12 cellular contexts compared by ENCODE assay signal in genomic region chr1:22208265-22208972, GRCh38.
DNase-seq lines count a peak whose midpoint lies in the region; ATAC-seq, FAIRE-seq and TF ChIP-seq lines count a peak whose summit lies in the region.
"Had no signal": no experiment of that assay in that cellular context is flagged by ENCODE, and none has a peak within 500 bp of the region (broad histone marks: within the 10 kb centered on the region; RNA-seq: fewer than 3 reads in every experiment).

No MANE protein-coding gene starts in this region.

- H3K4me3 Mint-ChIP-seq in naive thymus-derived CD4-positive, alpha-beta T cell = no peak overlapping the region
- no peak overlapping the region for H3K4me3 Mint-ChIP-seq in effector memory CD8-positive, alpha-beta T cell
- H3K4me3 Mint-ChIP-seq: CD4-positive, alpha-beta T cell; natural killer cell treated with Interleukin-12 subunit alpha and Interleukin-12 subunit beta and Interleukin-15 and Interleukin-18, amount 100 ng/mL, for 72 hours had no signal

- intact Hi-C loops in naive thymus-derived CD4-positive, alpha-beta T cell (cut with micrococcal nuclease) = no loop called here

- H2AFZ ChIP-seq in trophoblast cell (ENCODE audit: insufficient read depth, low read length, poor library complexity) = no peak overlapping the region

- DNase-seq in NCI-H69 (lab: John Stamatoyannopoulos, UW) (peak; percentile 27), epithelial cell of proximal tubule (ENCODE audit: low read depth) (no peak), trophoblast cell (no peak), HTR-8/SVneo (ENCODE audit: insufficient read length, low spot score) (no peak)
- no peak for DNase-seq in naive thymus-derived CD4-positive, alpha-beta T cell
- DNase-seq in effector memory CD8-positive, alpha-beta T cell = no peak
- DNase-seq: activated CD4-positive, CD25-positive, alpha-beta regulatory T cell; CD4-positive, alpha-beta T cell; dermis blood vessel endothelial cell had no signal

- H2BK5ac ChIP-seq in trophoblast cell (ENCODE audit: low read depth, low read length, poor library complexity) = no peak overlapping the region

- no peak overlapping the region for H2AK5ac ChIP-seq in trophoblast cell (ENCODE audit: low read length)

- H3K36me3 Mint-ChIP-seq in naive thymus-derived CD4-positive, alpha-beta T cell = no peaks in the 10 kb centered on the region
- peaks cover 5% of the 10 kb centered on the region for H3K36me3 Mint-ChIP-seq in effector memory CD8-positive, alpha-beta T cell (ENCODE audit: insufficient read depth)
- H3K36me3 Mint-ChIP-seq: natural killer cell treated with Interleukin-12 subunit alpha and Interleukin-12 subunit beta and Interleukin-15 and Interleukin-18, amount 100 ng/mL, for 72 hours had no signal

- peak overlapping the region; percentile 10 for H2BK120ac ChIP-seq in trophoblast cell (ENCODE audit: insufficient read depth, low read length, poor library complexity)

- no peak overlapping the region for H4K12ac ChIP-seq in trophoblast cell (ENCODE audit: low read depth, low read length)

- CTCF ChIA-PET in naive thymus-derived CD4-positive, alpha-beta T cell (lab: Charles Lee) = no interaction called here

- no peak for ATAC-seq in naive thymus-derived CD4-positive, alpha-beta T cell
- ATAC-seq in effector memory CD8-positive, alpha-beta T cell (replicated peaks) = no peak
- ATAC-seq: natural killer cell treated with Interleukin-12 subunit alpha and Interleukin-12 subunit beta and Interleukin-15 and Interleukin-18, amount 100 ng/mL, for 72 hours had no signal

- no peak for FAIRE-seq in HTR-8/SVneo (lab: Jason Lieb, UNC)

- H3K9me3 Mint-ChIP-seq in naive thymus-derived CD4-positive, alpha-beta T cell = peaks cover 0 to 2% (median 0%) of the 10 kb centered on the region in 11 donors
- H3K9me3 Mint-ChIP-seq in effector memory CD8-positive, alpha-beta T cell = no peaks in the 10 kb centered on the region
- H3K9me3 Mint-ChIP-seq: CD4-positive, alpha-beta T cell; natural killer cell treated with Interleukin-12 subunit alpha and Interleukin-12 subunit beta and Interleukin-15 and Interleukin-18, amount 100 ng/mL, for 72 hours had no signal

- no peaks in the 10 kb centered on the region for H3K36me3 ChIP-seq in trophoblast cell (ENCODE audit: control insufficient read depth in 1 of 2, insufficient read depth in 2 of 2, low read length in 2 of 2)
- H3K36me3 ChIP-seq in naive thymus-derived CD4-positive, alpha-beta T cell (ENCODE audit: control insufficient read depth in 2 of 3, insufficient read depth in 3 of 3, low read length in 3 of 3) = no peaks in the 10 kb centered on the region

- POLR2A ChIA-PET in naive thymus-derived CD4-positive, alpha-beta T cell (lab: Charles Lee) = no interaction called here

- no peak overlapping the region for H3K4me3 ChIP-seq in epithelial cell of proximal tubule (ENCODE audit: low read depth, low read length)
- H3K4me3 ChIP-seq in trophoblast cell (ENCODE audit: low read depth, low read length) = no peak overlapping the region
- no peak overlapping the region for H3K4me3 ChIP-seq in naive thymus-derived CD4-positive, alpha-beta T cell (ENCODE audit: low read length)
- H3K4me3 ChIP-seq: smooth muscle cell had no signal

- peak overlapping the region; percentile 34 for H2BK12ac ChIP-seq in trophoblast cell (ENCODE audit: low read length)

- no peak overlapping the region for H3K18ac ChIP-seq in trophoblast cell (ENCODE audit: low read length)

- no peak overlapping the region for H3K4ac ChIP-seq in trophoblast cell (ENCODE audit: low read depth, low read length)

- H3K4me2 ChIP-seq in trophoblast cell (ENCODE audit: low read length) = no peak overlapping the region
- H3K4me2 ChIP-seq: smooth muscle cell had no signal

- no peaks in the 10 kb centered on the region for H3K79me2 ChIP-seq in trophoblast cell (ENCODE audit: control insufficient read depth, insufficient read depth, low read length, poor library complexity)

- H4K91ac ChIP-seq in trophoblast cell (ENCODE audit: low read depth, low read length) = peak overlapping the region; percentile 11

- no peaks in the 10 kb centered on the region for H3K27me3 ChIP-seq in trophoblast cell (ENCODE audit: insufficient read depth, low read length)
- H3K27me3 ChIP-seq in naive thymus-derived CD4-positive, alpha-beta T cell (ENCODE audit: control insufficient read depth in 2 of 2, insufficient read depth in 2 of 2, low read length in 2 of 2) = peaks cover 0 to 3% of the 10 kb centered on the region in 2 donors

- H4K8ac ChIP-seq in trophoblast cell (ENCODE audit: low read depth, low read length) = no peak overlapping the region

- peaks cover 4% of the 10 kb centered on the region for H3K79me1 ChIP-seq in trophoblast cell (ENCODE audit: low read length)

- TF ChIP-seq CTCF in GM12873 (IDR thresholded peaks at IDR 0.05; ENCODE audit: insufficient read depth, low read depth, low read length, missing control alignments) (peak; percentile 35), epithelial cell of proximal tubule (conservative IDR thresholded peaks at IDR 0.05; ENCODE audit: low read depth, low read length) (peak; percentile 32)

- H3K27ac Mint-ChIP-seq in naive thymus-derived CD4-positive, alpha-beta T cell = no peak overlapping the region
- H3K27ac Mint-ChIP-seq in effector memory CD8-positive, alpha-beta T cell = no peak overlapping the region
- H3K27ac Mint-ChIP-seq: CD4-positive, alpha-beta T cell; natural killer cell treated with Interleukin-12 subunit alpha and Interleukin-12 subunit beta and Interleukin-15 and Interleukin-18, amount 100 ng/mL, for 72 hours had no signal

- H3K4me1 ChIP-seq in trophoblast cell (ENCODE audit: control insufficient read depth in 1 of 2, insufficient read depth in 2 of 2, low read length in 2 of 2) = peaks cover 10 to 13% of the 10 kb centered on the region in 2 experiments
- H3K4me1 ChIP-seq in naive thymus-derived CD4-positive, alpha-beta T cell (ENCODE audit: control insufficient read depth in 2 of 2, insufficient read depth in 2 of 2, low read length in 2 of 2) = no peaks in the 10 kb centered on the region

- H3K4me1 Mint-ChIP-seq in naive thymus-derived CD4-positive, alpha-beta T cell = no peaks in the 10 kb centered on the region
- H3K4me1 Mint-ChIP-seq in effector memory CD8-positive, alpha-beta T cell (ENCODE audit: low read depth in 2 of 2) = no peaks in the 10 kb centered on the region

- H3K14ac ChIP-seq in trophoblast cell (ENCODE audit: low read length) = no peak overlapping the region

- H3K27ac ChIP-seq in trophoblast cell (ENCODE audit: low read depth, low read length) = no peak overlapping the region
- H3K27ac ChIP-seq in naive thymus-derived CD4-positive, alpha-beta T cell (ENCODE audit: low read depth, low read length) = no peak overlapping the region

- no CpG with 5 or more reads among the region's 21 CpGs for WGBS in trophoblast cell (ENCODE audit: extremely low coverage, insufficient coverage, insufficient read length)

- peaks cover 60 to 82% (median 76%) of the 10 kb centered on the region in 5 donors for H3K27me3 Mint-ChIP-seq in naive thymus-derived CD4-positive, alpha-beta T cell
- peaks cover 83 to 99% of the 10 kb centered on the region in 2 donors for H3K27me3 Mint-ChIP-seq in effector memory CD8-positive, alpha-beta T cell

- no peak overlapping the region for H3K9ac ChIP-seq in trophoblast cell (ENCODE audit: low read length)

- H3K23ac ChIP-seq in trophoblast cell (ENCODE audit: low read length) = no peak overlapping the region

- H3K9me3 ChIP-seq in trophoblast cell (ENCODE audit: insufficient read depth, low read depth, low read length) = no peaks in the 10 kb centered on the region
- H3K9me3 ChIP-seq in naive thymus-derived CD4-positive, alpha-beta T cell (ENCODE audit: control insufficient read depth in 2 of 3, low read length in 3 of 3) = no peaks in the 10 kb centered on the region
